Comparison of ENCODE assay signal across 1 cellular context in genomic region chr19:13860679-13861391, GRCh38.
TF ChIP-seq lines count a peak whose summit lies in the region.

No MANE protein-coding gene starts in this region.

TF ChIP-seq in HCT116, 20 proteins besides CTCF, POLR2A, EP300 and RAD21 (continued from another document):
- TF ChIP-seq ZFX (IDR thresholded peaks at IDR 0.05), result no peak
- no peak for TF ChIP-seq CEBPB (IDR thresholded peaks at IDR 0.05; ENCODE audit: low read depth)
- TF ChIP-seq EGR1 (IDR thresholded peaks at IDR 0.05; ENCODE audit: low read depth), result no peak
- TF ChIP-seq, protein P1, sequence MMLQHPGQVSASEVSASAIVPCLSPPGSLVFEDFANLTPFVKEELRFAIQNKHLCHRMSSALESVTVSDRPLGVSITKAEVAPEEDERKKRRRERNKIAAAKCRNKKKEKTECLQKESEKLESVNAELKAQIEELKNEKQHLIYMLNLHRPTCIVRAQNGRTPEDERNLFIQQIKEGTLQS (IDR thresholded peaks at IDR 0.05), result no peak
- TF ChIP-seq EZH2 (IDR thresholded peaks at IDR 0.05), result no peak
- no peak for TF ChIP-seq JUND (IDR thresholded peaks at IDR 0.05)
- no peak for TF ChIP-seq ZNF274 (IDR thresholded peaks at IDR 0.05; ENCODE audit: low read depth, low read length)
- no peak for TF ChIP-seq POLR2AphosphoS5 (IDR thresholded peaks at IDR 0.05; ENCODE audit: low read depth, low read length)
- no peak for TF ChIP-seq SRF (IDR thresholded peaks at IDR 0.05; ENCODE audit: low read depth)
- TF ChIP-seq SIN3A (IDR thresholded peaks at IDR 0.05; ENCODE audit: low read depth), result no peak
